ENCODE assay signal across 16 cellular contexts in genomic region chr9:20584968-20585643, GRCh38. TPM values are rescaled to one million over a fixed set of nuclear protein-coding genes. Genes with fewer than 3 reads are reported as not detected.
DNase-seq lines count a peak whose midpoint lies in the region; ATAC-seq lines count a peak whose summit lies in the region.
"Had no signal": no experiment of that assay in that cellular context is flagged by ENCODE, and none has a peak within 500 bp of the region (broad histone marks: within the 10 kb centered on the region; RNA-seq: fewer than 3 reads in every experiment).

No MANE protein-coding gene starts in this region.

- peak; percentile 22 for DNase-seq in activated CD4-positive, alpha-beta memory T cell treated with anti-CD3 and anti-CD28 coated beads for 36 hours
- DNase-seq in activated CD4-positive, alpha-beta memory T cell treated with anti-CD3 and anti-CD28 coated beads, Interleukin-2, amount 10 ng/mL, durations not matched to agents 7 days and 5 days: no peak
- DNase-seq in activated naive CD8-positive, alpha-beta T cell treated with anti-CD3 and anti-CD28 coated beads, Interleukin-2, amount 50 U/mL, for 24 hours: no peak
- DNase-seq in activated naive CD8-positive, alpha-beta T cell treated with anti-CD3 and anti-CD28 coated beads for 36 hours: no peak
- DNase-seq in NCI-H526 treated with DMSO at 0.1 percent for 48 hours (lab: John Stamatoyannopoulos, UW): no peak
- DNase-seq: 8988T; CD4-positive, alpha-beta memory T cell; DMS79 treated with DMSO at 0.1 percent for 48 hours; GF-D8; HCEC 1CT had no signal

- peaks cover 12% of the 10 kb centered on the region for H3K36me3 Mint-ChIP-seq in activated CD4-positive, alpha-beta memory T cell treated with anti-CD3 and anti-CD28 coated beads for 36 hours
- H3K36me3 Mint-ChIP-seq in activated CD4-positive, alpha-beta memory T cell treated with anti-CD3 and anti-CD28 coated beads, Interleukin-2, amount 10 ng/mL, durations not matched to agents 7 days and 5 days (ENCODE audit: low read depth): peaks cover 53% of the 10 kb centered on the region
- H3K36me3 Mint-ChIP-seq in activated naive CD8-positive, alpha-beta T cell treated with anti-CD3 and anti-CD28 coated beads, Interleukin-2, amount 50 U/mL, for 24 hours (ENCODE audit: low read depth): peaks cover 32% of the 10 kb centered on the region
- H3K36me3 Mint-ChIP-seq in activated naive CD8-positive, alpha-beta T cell treated with anti-CD3 and anti-CD28 coated beads for 36 hours: peaks cover 59% of the 10 kb centered on the region
- peaks cover 9% of the 10 kb centered on the region for H3K36me3 Mint-ChIP-seq in activated T-helper 17 cell treated with anti-CD3 and anti-CD28 coated beads, Interleukin-2, amount 50 U/mL, for 72 hours (ENCODE audit: low read depth)
- H3K36me3 Mint-ChIP-seq: CD14-positive monocyte, IgD-negative memory B cell had no signal

- CTCF ChIA-PET in activated CD4-positive, alpha-beta memory T cell treated with anti-CD3 and anti-CD28 coated beads for 36 hours (lab: Charles Lee): no interaction called here
- CTCF ChIA-PET in activated CD4-positive, alpha-beta memory T cell treated with anti-CD3 and anti-CD28 coated beads, Interleukin-2, amount 10 ng/mL, durations not matched to agents 7 days and 5 days (lab: Charles Lee): no interaction called here

- ATAC-seq in activated naive CD8-positive, alpha-beta T cell treated with anti-CD3 and anti-CD28 coated beads, Interleukin-2, amount 50 U/mL, for 24 hours: no peak
- peak; percentile 47 for ATAC-seq in activated T-helper 17 cell treated with anti-CD3 and anti-CD28 coated beads, Interleukin-2, amount 50 U/mL, for 72 hours (replicated peaks)
- ATAC-seq in HG03354 (IDR thresholded peaks at IDR 0.05; ENCODE audit: poor library complexity, severe bottlenecking, unreplicated experiment): no peak
- ATAC-seq: GM23338, HepG2 had no signal

- H3K4me1 Mint-ChIP-seq in activated CD4-positive, alpha-beta memory T cell treated with anti-CD3 and anti-CD28 coated beads for 36 hours (ENCODE audit: low read depth): peaks cover 52% of the 10 kb centered on the region
- peaks cover 33% of the 10 kb centered on the region for H3K4me1 Mint-ChIP-seq in activated CD4-positive, alpha-beta memory T cell treated with anti-CD3 and anti-CD28 coated beads, Interleukin-2, amount 10 ng/mL, durations not matched to agents 7 days and 5 days
- peaks cover 53% of the 10 kb centered on the region for H3K4me1 Mint-ChIP-seq in activated naive CD8-positive, alpha-beta T cell treated with anti-CD3 and anti-CD28 coated beads, Interleukin-2, amount 50 U/mL, for 24 hours
- peaks cover 40% of the 10 kb centered on the region for H3K4me1 Mint-ChIP-seq in activated naive CD8-positive, alpha-beta T cell treated with anti-CD3 and anti-CD28 coated beads for 36 hours
- peaks cover 38% of the 10 kb centered on the region for H3K4me1 Mint-ChIP-seq in activated T-helper 17 cell treated with anti-CD3 and anti-CD28 coated beads, Interleukin-2, amount 50 U/mL, for 72 hours
- H3K4me1 Mint-ChIP-seq: GM23338 had no signal

- no peak overlapping the region for H3K27ac Mint-ChIP-seq in activated CD4-positive, alpha-beta memory T cell treated with anti-CD3 and anti-CD28 coated beads for 36 hours
- H3K27ac Mint-ChIP-seq in activated CD4-positive, alpha-beta memory T cell treated with anti-CD3 and anti-CD28 coated beads, Interleukin-2, amount 10 ng/mL, durations not matched to agents 7 days and 5 days: no peak overlapping the region
- peak overlapping the region; percentile 20 for H3K27ac Mint-ChIP-seq in activated naive CD8-positive, alpha-beta T cell treated with anti-CD3 and anti-CD28 coated beads, Interleukin-2, amount 50 U/mL, for 24 hours
- no peak overlapping the region for H3K27ac Mint-ChIP-seq in activated naive CD8-positive, alpha-beta T cell treated with anti-CD3 and anti-CD28 coated beads for 36 hours
- no peak overlapping the region for H3K27ac Mint-ChIP-seq in activated T-helper 17 cell treated with anti-CD3 and anti-CD28 coated beads, Interleukin-2, amount 50 U/mL, for 72 hours
- H3K27ac Mint-ChIP-seq: GM23338, IgD-negative memory B cell had no signal

- H3K27me3 Mint-ChIP-seq in activated CD4-positive, alpha-beta memory T cell treated with anti-CD3 and anti-CD28 coated beads for 36 hours: no peaks in the 10 kb centered on the region
- no peaks in the 10 kb centered on the region for H3K27me3 Mint-ChIP-seq in activated CD4-positive, alpha-beta memory T cell treated with anti-CD3 and anti-CD28 coated beads, Interleukin-2, amount 10 ng/mL, durations not matched to agents 7 days and 5 days
- no peaks in the 10 kb centered on the region for H3K27me3 Mint-ChIP-seq in activated naive CD8-positive, alpha-beta T cell treated with anti-CD3 and anti-CD28 coated beads, Interleukin-2, amount 50 U/mL, for 24 hours
- H3K27me3 Mint-ChIP-seq in activated naive CD8-positive, alpha-beta T cell treated with anti-CD3 and anti-CD28 coated beads for 36 hours: no peaks in the 10 kb centered on the region
- no peaks in the 10 kb centered on the region for H3K27me3 Mint-ChIP-seq in activated T-helper 17 cell treated with anti-CD3 and anti-CD28 coated beads, Interleukin-2, amount 50 U/mL, for 72 hours
- H3K27me3 Mint-ChIP-seq: CD4-positive, alpha-beta memory T cell; IgD-negative memory B cell had no signal

- H3K4me3 Mint-ChIP-seq in activated CD4-positive, alpha-beta memory T cell treated with anti-CD3 and anti-CD28 coated beads for 36 hours: no peak overlapping the region
- H3K4me3 Mint-ChIP-seq in activated CD4-positive, alpha-beta memory T cell treated with anti-CD3 and anti-CD28 coated beads, Interleukin-2, amount 10 ng/mL, durations not matched to agents 7 days and 5 days: no peak overlapping the region
- no peak overlapping the region for H3K4me3 Mint-ChIP-seq in activated naive CD8-positive, alpha-beta T cell treated with anti-CD3 and anti-CD28 coated beads, Interleukin-2, amount 50 U/mL, for 24 hours
- no peak overlapping the region for H3K4me3 Mint-ChIP-seq in activated naive CD8-positive, alpha-beta T cell treated with anti-CD3 and anti-CD28 coated beads for 36 hours
- no peak overlapping the region for H3K4me3 Mint-ChIP-seq in activated T-helper 17 cell treated with anti-CD3 and anti-CD28 coated beads, Interleukin-2, amount 50 U/mL, for 72 hours
- H3K4me3 Mint-ChIP-seq: CD14-positive monocyte, GM23338, IgD-negative memory B cell had no signal

- POLR2A ChIA-PET in activated CD4-positive, alpha-beta memory T cell treated with anti-CD3 and anti-CD28 coated beads for 36 hours (lab: Charles Lee): no interaction called here
- POLR2A ChIA-PET in activated CD4-positive, alpha-beta memory T cell treated with anti-CD3 and anti-CD28 coated beads, Interleukin-2, amount 10 ng/mL, durations not matched to agents 7 days and 5 days (lab: Charles Lee): no interaction called here

- H3K9me3 Mint-ChIP-seq in activated CD4-positive, alpha-beta memory T cell treated with anti-CD3 and anti-CD28 coated beads for 36 hours: peaks cover 3% of the 10 kb centered on the region
- H3K9me3 Mint-ChIP-seq in activated CD4-positive, alpha-beta memory T cell treated with anti-CD3 and anti-CD28 coated beads, Interleukin-2, amount 10 ng/mL, durations not matched to agents 7 days and 5 days: peaks cover 13% of the 10 kb centered on the region
- peaks cover 15% of the 10 kb centered on the region for H3K9me3 Mint-ChIP-seq in activated naive CD8-positive, alpha-beta T cell treated with anti-CD3 and anti-CD28 coated beads, Interleukin-2, amount 50 U/mL, for 24 hours
- peaks cover 7% of the 10 kb centered on the region for H3K9me3 Mint-ChIP-seq in activated naive CD8-positive, alpha-beta T cell treated with anti-CD3 and anti-CD28 coated beads for 36 hours
- H3K9me3 Mint-ChIP-seq in activated T-helper 17 cell treated with anti-CD3 and anti-CD28 coated beads, Interleukin-2, amount 50 U/mL, for 72 hours: no peaks in the 10 kb centered on the region
- H3K9me3 Mint-ChIP-seq: CD4-positive, alpha-beta memory T cell; GM23338; IgD-negative memory B cell had no signal

- intact Hi-C loops in activated CD4-positive, alpha-beta memory T cell treated with anti-CD3 and anti-CD28 coated beads for 36 hours (cut with micrococcal nuclease): loop anchor here (10.0 kb wide), 1 partner anchor 60 kb away; no protein-coding TSS in a partner anchor

RNA-seq across cellular contexts. Expression of gene MLLT3, which starts 37.2 kb away (rescaled TPM):
- total RNA-seq in activated CD4-positive, alpha-beta memory T cell treated with anti-CD3 and anti-CD28 coated beads for 36 hours: 10 to 100 TPM; 30.8 to 34.0 TPM
- total RNA-seq in activated CD4-positive, alpha-beta memory T cell treated with anti-CD3 and anti-CD28 coated beads, Interleukin-2, amount 10 ng/mL, durations not matched to agents 7 days and 5 days: 10 to 100 TPM; 53.4 to 57.5 TPM
- 10 to 100 TPM; 68.0 to 69.9 TPM for total RNA-seq in activated naive CD8-positive, alpha-beta T cell treated with anti-CD3 and anti-CD28 coated beads for 36 hours
- 10 to 100 TPM; 45.7 to 54.9 TPM for total RNA-seq in activated T-helper 17 cell treated with anti-CD3 and anti-CD28 coated beads, Interleukin-2, amount 50 U/mL, for 72 hours
